Comparison of ENCODE assay signal across 22 cellular contexts in genomic region chrX:147699061-147699460, GRCh38.
"Had no signal": no experiment of that assay in that cellular context is flagged by ENCODE, and none has a peak within 500 bp of the region (broad histone marks: within the 10 kb centered on the region; RNA-seq: fewer than 3 reads in every experiment).

No MANE protein-coding gene starts in this region.

- H3K9me3 ChIP-seq: mucosa of descending colon, prostate gland, right lobe of liver had no signal

- H3K27ac ChIP-seq: prostate gland, right lobe of liver, VCaP had no signal

- H3K4me1 Mint-ChIP-seq: activated CD4-positive, alpha-beta T cell treated with anti-CD3 and anti-CD28 coated beads for 36 hours; activated naive CD8-positive, alpha-beta T cell treated with anti-CD3 and anti-CD28 coated beads, Interleukin-2, amount 10 ng/mL, durations not matched to agents 7 days and 5 days; naive thymus-derived CD8-positive, alpha-beta T cell had no signal

- DNase-seq: activated CD4-positive, alpha-beta T cell treated with anti-CD3 and anti-CD28 coated beads for 36 hours; activated CD8-positive, alpha-beta memory T cell treated with anti-CD3 and anti-CD28 coated beads, Interleukin-2, amount 50 U/mL, for 4 hours; activated CD8-positive, alpha-beta T cell treated with anti-CD3 and anti-CD28 coated beads for 36 hours; activated gamma-delta T cell treated with Interleukin-2 at 50 U/mL for 16 hours; activated naive CD8-positive, alpha-beta T cell treated with anti-CD3 and anti-CD28 coated beads, Interleukin-2, amount 10 ng/mL, durations not matched to agents 7 days and 5 days; activated T-cell treated with anti-CD3 and anti-CD28 coated beads, Interleukin-2, amount 50 U/mL, for 72 hours; anterior cingulate cortex; dermis blood vessel endothelial cell; erythroblast; hippocampal formation; mammary epithelial cell; mucosa of descending colon; naive thymus-derived CD8-positive, alpha-beta T cell; nucleus accumbens; right lobe of liver; stimulated activated CD4-positive, alpha-beta T cell treated with anti-CD3 and anti-CD28 coated beads, Interleukin-2, amount 100 ng/mL, for 48 hours; stimulated activated naive CD4-positive, alpha-beta T cell treated with Interleukin-2 at 50 U/mL for 16 hours; T1000 had no signal

- ATAC-seq: activated CD4-positive, alpha-beta T cell treated with anti-CD3 and anti-CD28 coated beads for 36 hours; activated CD8-positive, alpha-beta T cell treated with anti-CD3 and anti-CD28 coated beads for 36 hours; activated T-cell treated with anti-CD3 and anti-CD28 coated beads, Interleukin-2, amount 50 U/mL, for 72 hours; left lobe of liver; mucosa of descending colon; naive thymus-derived CD8-positive, alpha-beta T cell; right lobe of liver had no signal

- H3K27ac Mint-ChIP-seq: activated CD4-positive, alpha-beta T cell treated with anti-CD3 and anti-CD28 coated beads for 36 hours; activated CD8-positive, alpha-beta T cell treated with anti-CD3 and anti-CD28 coated beads for 36 hours; activated naive CD8-positive, alpha-beta T cell treated with anti-CD3 and anti-CD28 coated beads, Interleukin-2, amount 10 ng/mL, durations not matched to agents 7 days and 5 days; activated T-cell treated with anti-CD3 and anti-CD28 coated beads, Interleukin-2, amount 50 U/mL, for 72 hours; type B pancreatic cell had no signal

- H3K4me3 Mint-ChIP-seq: activated CD4-positive, alpha-beta T cell treated with anti-CD3 and anti-CD28 coated beads for 36 hours; activated CD8-positive, alpha-beta T cell treated with anti-CD3 and anti-CD28 coated beads for 36 hours; activated naive CD8-positive, alpha-beta T cell treated with anti-CD3 and anti-CD28 coated beads, Interleukin-2, amount 10 ng/mL, durations not matched to agents 7 days and 5 days; activated T-cell treated with anti-CD3 and anti-CD28 coated beads, Interleukin-2, amount 50 U/mL, for 72 hours; naive thymus-derived CD8-positive, alpha-beta T cell; type B pancreatic cell had no signal

- H3K4me1 ChIP-seq: prostate gland, right lobe of liver had no signal

- H3K27me3 ChIP-seq: right lobe of liver had no signal

- H3K36me3 ChIP-seq: prostate gland, right lobe of liver had no signal

- H3K9me3 Mint-ChIP-seq: activated CD8-positive, alpha-beta T cell treated with anti-CD3 and anti-CD28 coated beads for 36 hours; activated naive CD8-positive, alpha-beta T cell treated with anti-CD3 and anti-CD28 coated beads, Interleukin-2, amount 10 ng/mL, durations not matched to agents 7 days and 5 days had no signal

- H3K36me3 Mint-ChIP-seq: activated naive CD8-positive, alpha-beta T cell treated with anti-CD3 and anti-CD28 coated beads, Interleukin-2, amount 10 ng/mL, durations not matched to agents 7 days and 5 days; type B pancreatic cell had no signal

- H3K4me3 ChIP-seq: mucosa of descending colon, prostate gland, right lobe of liver had no signal

- H3K27me3 Mint-ChIP-seq: activated CD8-positive, alpha-beta T cell treated with anti-CD3 and anti-CD28 coated beads for 36 hours; activated naive CD8-positive, alpha-beta T cell treated with anti-CD3 and anti-CD28 coated beads, Interleukin-2, amount 10 ng/mL, durations not matched to agents 7 days and 5 days; type B pancreatic cell had no signal
